7 cellular contexts compared by ENCODE assay signal in genomic region chr10:69319911-69320316, GRCh38. TPM values are rescaled to one million over a fixed set of nuclear protein-coding genes. Genes with fewer than 3 reads are reported as not detected.
DNase-seq lines count a peak whose midpoint lies in the region; ATAC-seq and TF ChIP-seq lines count a peak whose summit lies in the region.

No MANE protein-coding gene starts in this region.

- H3K4me3 Mint-ChIP-seq in activated naive CD8-positive, alpha-beta T cell treated with anti-CD3 and anti-CD28 coated beads for 36 hours, result peak overlapping the region; percentile 93

- peak overlapping the region; percentile 98 for H3K27ac Mint-ChIP-seq in activated naive CD8-positive, alpha-beta T cell treated with anti-CD3 and anti-CD28 coated beads for 36 hours

- H3K9me3 Mint-ChIP-seq in activated naive CD8-positive, alpha-beta T cell treated with anti-CD3 and anti-CD28 coated beads for 36 hours, result no peaks in the 10 kb centered on the region

- no peak for DNase-seq in activated naive CD8-positive, alpha-beta T cell treated with anti-CD3 and anti-CD28 coated beads for 36 hours
- DNase-seq in islet precursor cell (peak; percentile 55), mucosa of descending colon (no peak)

- H3K27me3 ChIP-seq in HUES64 (ENCODE audit: insufficient read depth, low read length), result no peaks in the 10 kb centered on the region
- no peaks in the 10 kb centered on the region for H3K27me3 ChIP-seq in stomach smooth muscle (ENCODE audit: control insufficient read depth in 1 of 2, insufficient read depth in 2 of 2, low read length in 2 of 2)

- no peaks in the 10 kb centered on the region for H3K27me3 Mint-ChIP-seq in activated naive CD8-positive, alpha-beta T cell treated with anti-CD3 and anti-CD28 coated beads for 36 hours

- H3K4me1 ChIP-seq in HUES64 (ENCODE audit: insufficient read depth, low read length), result peaks cover 41% of the 10 kb centered on the region
- H3K4me1 ChIP-seq in stomach smooth muscle (ENCODE audit: control insufficient read depth, insufficient read depth, low read length), result peaks cover 41% of the 10 kb centered on the region
- H3K4me1 ChIP-seq in mucosa of descending colon (ENCODE audit: low read depth), result peaks cover 35% of the 10 kb centered on the region

- H3K9me3 ChIP-seq in HUES64 (ENCODE audit: insufficient read depth, low read depth, low read length) (no peaks in the 10 kb centered on the region), stomach smooth muscle (ENCODE audit: control insufficient read depth in 2 of 2, low read length in 2 of 2) (no peaks in the 10 kb centered on the region), mucosa of descending colon (no peaks in the 10 kb centered on the region)

- ATAC-seq in GM21529 (IDR thresholded peaks at IDR 0.05; ENCODE audit: unreplicated experiment) (no peak), HG02938 (IDR thresholded peaks at IDR 0.05; ENCODE audit: unreplicated experiment) (no peak), mucosa of descending colon (no peak)

- H3K27ac ChIP-seq in HUES64 (ENCODE audit: low read depth, low read length), result no peak overlapping the region
- peak overlapping the region; percentile 85 for H3K27ac ChIP-seq in stomach smooth muscle (ENCODE audit: low read length)

- TF ChIP-seq CTCF in mucosa of descending colon (IDR thresholded peaks at IDR 0.05), result no peak

- peaks cover 51% of the 10 kb centered on the region for H3K4me1 Mint-ChIP-seq in activated naive CD8-positive, alpha-beta T cell treated with anti-CD3 and anti-CD28 coated beads for 36 hours

- intact Hi-C loops in mucosa of descending colon (cut with DNase I, micrococcal nuclease), result loop anchor here in 1 of 2 donors (10.0 kb wide), 1 partner anchor 65 kb away; no protein-coding TSS in a partner anchor

- H3K4me3 ChIP-seq in HUES64 (ENCODE audit: low read length) (peak overlapping the region; percentile 97), stomach smooth muscle (ENCODE audit: low read length in 2 of 2) (peak overlapping the region; percentile 74 to 98), mucosa of descending colon (no peak overlapping the region)

- H3K36me3 ChIP-seq in HUES64 (ENCODE audit: insufficient read depth, low read length) (peaks cover 2% of the 10 kb centered on the region; the same call in 1 of the 2 replicates), stomach smooth muscle (ENCODE audit: control insufficient read depth in 2 of 2, insufficient read depth in 2 of 2, low read length in 2 of 2) (peaks cover 0 to 2% of the 10 kb centered on the region in 2 donors), mucosa of descending colon (ENCODE audit: low read depth) (no peaks in the 10 kb centered on the region)

- H3K36me3 Mint-ChIP-seq in activated naive CD8-positive, alpha-beta T cell treated with anti-CD3 and anti-CD28 coated beads for 36 hours, result peaks cover 31% of the 10 kb centered on the region

- H3K9ac ChIP-seq in HUES64 (ENCODE audit: low read depth, low read length) (peak overlapping the region; percentile 72; the same call in 1 of the 2 replicates), stomach smooth muscle (ENCODE audit: low read length in 2 of 2) (peak overlapping the region; percentile 81 to 90)

- WGBS in HUES64, result 46% methylated on average over 7 of the region's 7 CpGs

RNA-seq across cellular contexts. Expression of gene HK1, which starts 41.6 kb away (rescaled TPM):
- 92.2 TPM for polyA plus RNA-seq in HUES64 (2013, experiment 1 of 2)
- 96.4 TPM for polyA plus RNA-seq in HUES64 (2013, experiment 2 of 2)
- 100 to 1,000 TPM; 236 to 244 TPM for total RNA-seq in activated naive CD8-positive, alpha-beta T cell treated with anti-CD3 and anti-CD28 coated beads for 36 hours
- total RNA-seq in mucosa of descending colon, result 100 to 1,000 TPM in 1 of 3 donors, 10 to 100 TPM in 2; 63.9 to 102 (median 81.3) TPM
